8 cellular contexts compared by ENCODE assay signal in genomic region chr5:150624334-150625163, GRCh38. TPM values are rescaled to one million over a fixed set of nuclear protein-coding genes. Genes with fewer than 3 reads are reported as not detected.
DNase-seq lines count a peak whose midpoint lies in the region; ATAC-seq and TF ChIP-seq lines count a peak whose summit lies in the region.

No MANE protein-coding gene starts in this region.

- intact Hi-C loops in PC-3 (cut with micrococcal nuclease): no loop called here

- TF ChIP-seq CTCF in BJ (IDR thresholded peaks at IDR 0.05; ENCODE audit: insufficient read depth, low read depth, low read length): no peak
- TF ChIP-seq CTCF in PC-3 (conservative IDR thresholded peaks at IDR 0.05; ENCODE audit: low read depth, low read length): no peak
- TF ChIP-seq CTCF in astrocyte of the cerebellum (IDR thresholded peaks at IDR 0.05; ENCODE audit: low read depth, low read length, missing control alignments): no peak

- DNase-seq in BJ (ENCODE audit: low read depth): no peak
- no peak for DNase-seq in PC-3
- DNase-seq in astrocyte of the cerebellum (ENCODE audit: low read depth): no peak
- peak; percentile 29 for DNase-seq in stimulated activated CD4-positive, alpha-beta T cell treated with anti-CD3 and anti-CD28 coated beads, Interleukin-12 subunit alpha, Interleukin-12 subunit beta, amount 100 ng/mL, for 4 hours
- DNase-seq in foreskin melanocyte: no peak

- H3K27me3 ChIP-seq in BJ (ENCODE audit: control insufficient read depth, insufficient read depth, low read length): no peaks in the 10 kb centered on the region
- no peaks in the 10 kb centered on the region for H3K27me3 ChIP-seq in PC-3 (ENCODE audit: low read length)
- peaks cover 26% of the 10 kb centered on the region for H3K27me3 ChIP-seq in iPS-15b (ENCODE audit: control insufficient read depth, insufficient read depth, low read length)

- no peaks in the 10 kb centered on the region for H3K9me2 ChIP-seq in PC-3 (replicated peaks; ENCODE audit: low read length)

- H3K9ac ChIP-seq in PC-3 (ENCODE audit: low read length) (peak overlapping the region; percentile 38; the same call in 1 of the 2 replicates), iPS-15b (ENCODE audit: low read depth, low read length) (peak overlapping the region; percentile 54)

- no peaks in the 10 kb centered on the region for H3K79me2 ChIP-seq in PC-3 (ENCODE audit: low read length)

- H3K4me2 ChIP-seq in PC-3 (ENCODE audit: low read length): peak overlapping the region; percentile 96

- in situ Hi-C loops in astrocyte of the cerebellum (cut with HindIII; ENCODE audit: low sequenced_read_pairs): no loop called here

- no peak overlapping the region for H3K27ac ChIP-seq in PC-3 (ENCODE audit: low read length)

- CTCF ChIA-PET in BJ (lab: Yijun Ruan, JAX): interaction anchor here (1.0 kb wide), 1 partner anchor 9 kb away, joined by 3 read pairs; no protein-coding TSS in a partner anchor
- CTCF ChIA-PET in PC-3 (lab: Charles Lee): no interaction called here

- no TSS peak for BruUV-seq in PC-3 (replicated peaks; lab: Mats Ljungman, UMichigan)

- no peaks in the 10 kb centered on the region for H3K36me3 ChIP-seq in BJ (ENCODE audit: control insufficient read depth, insufficient read depth, low read length)
- H3K36me3 ChIP-seq in PC-3 (ENCODE audit: low read depth, low read length): no peaks in the 10 kb centered on the region
- H3K36me3 ChIP-seq in iPS-15b (ENCODE audit: control insufficient read depth, insufficient read depth, low read length): no peaks in the 10 kb centered on the region

- POLR2A ChIA-PET in BJ (lab: Charles Lee) (no interaction called here), PC-3 (lab: Charles Lee; ENCODE audit: unreplicated experiment) (no interaction called here)

- H4K20me1 ChIP-seq in PC-3 (ENCODE audit: low read length): no peaks in the 10 kb centered on the region

- H3K9me3 ChIP-seq in PC-3 (ENCODE audit: low read length): no peaks in the 10 kb centered on the region
- H3K9me3 ChIP-seq in iPS-15b (ENCODE audit: control insufficient read depth, insufficient read depth, low read length): no peaks in the 10 kb centered on the region

- ATAC-seq in GM21360 (IDR thresholded peaks at IDR 0.05; ENCODE audit: unreplicated experiment) (peak; percentile 27), PC-3 (peak; percentile 68), HG02840 (IDR thresholded peaks at IDR 0.05; ENCODE audit: low FRiP score, unreplicated experiment) (no peak)

- H3K4me3 ChIP-seq in BJ (ENCODE audit: low read depth, low read length): peak overlapping the region; percentile 74
- H3K4me3 ChIP-seq in PC-3 (ENCODE audit: low read length): peak overlapping the region; percentile 75
- peak overlapping the region; percentile 53 for H3K4me3 ChIP-seq in astrocyte of the cerebellum (ENCODE audit: low read depth, low read length)
- peak overlapping the region; percentile 65 for H3K4me3 ChIP-seq in iPS-15b (ENCODE audit: low read depth, low read length)

- H2AFZ ChIP-seq in PC-3 (ENCODE audit: low read length): peak overlapping the region; percentile 77

- H3K4me1 ChIP-seq in PC-3 (ENCODE audit: insufficient read depth, low read length) (peaks cover 15% of the 10 kb centered on the region), iPS-15b (ENCODE audit: control insufficient read depth, insufficient read depth, low read length) (peaks cover 13% of the 10 kb centered on the region)

- no peaks in the 10 kb centered on the region for H3F3A ChIP-seq in PC-3 (ENCODE audit: low read length, unreplicated experiment)

RNA-seq across cellular contexts. Expression of gene SYNPO, which starts 15.9 kb away (rescaled TPM):
- 4.8 and 8.4 TPM in 2 replicates for polyA plus RNA-seq in BJ (2011; rRNA removed)
- 15.2 and 21.4 TPM in 2 replicates for polyA minus RNA-seq in BJ (2011; rRNA and poly(A)+ RNA removed)
- total RNA-seq in PC-3 (2014; rRNA removed): 5.3 and 8.4 TPM in 2 replicates

RNA-seq across cellular contexts. Expression of gene MYOZ3, which starts 36.5 kb away (rescaled TPM):
- polyA plus RNA-seq in BJ (2011; rRNA removed): 0.04 and 0.13 TPM in 2 replicates
- polyA minus RNA-seq in BJ (2011; rRNA and poly(A)+ RNA removed): not detected in 2 replicates
- total RNA-seq in PC-3 (2014; rRNA removed): not detected in 2 replicates
